Comparison of ENCODE assay signal across 1 cellular context in the genomic region with DNA sequence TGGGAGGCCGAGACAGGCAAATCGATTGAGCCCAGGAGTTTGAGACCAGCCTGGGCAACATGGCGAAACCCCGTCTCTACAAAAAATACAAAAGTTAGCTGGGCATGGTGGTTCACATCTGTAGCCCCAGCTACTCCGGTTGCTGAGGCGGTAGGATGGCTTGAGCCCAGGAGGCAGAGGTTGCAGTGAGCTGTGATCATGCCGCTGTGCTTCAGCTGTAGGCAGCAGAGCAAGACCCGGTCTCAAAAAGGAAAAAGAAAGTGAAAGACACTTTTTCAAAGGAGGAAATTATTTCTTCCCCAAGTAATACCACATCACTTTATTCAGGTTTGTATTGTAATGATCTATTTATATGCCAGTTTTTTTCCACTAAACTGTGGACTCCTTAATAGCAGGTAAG.
TF ChIP-seq lines count a peak whose summit lies in the region.

No MANE protein-coding gene starts in this region.

TF ChIP-seq in HepG2, 621 proteins besides CTCF, POLR2A, EP300 and RAD21 (continued from another document):
- TF ChIP-seq ARID5B (CRISPR knock-in tag; IDR thresholded peaks at IDR 0.05) (no peak), FIP1L1 (IDR thresholded peaks at IDR 0.05; ENCODE audit: borderline replicate concordance, insufficient read depth, low read depth, low read length) (no peak), MLLT10 (CRISPR knock-in tag; IDR thresholded peaks at IDR 0.05) (no peak), GLI4 (CRISPR knock-in tag; IDR thresholded peaks at IDR 0.05; ENCODE audit: borderline replicate concordance) (no peak), ZNF660 (CRISPR knock-in tag; IDR thresholded peaks at IDR 0.05; ENCODE audit: borderline replicate concordance, low read depth) (no peak), TBP (CRISPR knock-in tag; IDR thresholded peaks at IDR 0.05) (no peak), ZNF12 (CRISPR knock-in tag; IDR thresholded peaks at IDR 0.05) (no peak), PRDM15 (CRISPR knock-in tag; IDR thresholded peaks at IDR 0.05) (no peak), CC2D1A (CRISPR knock-in tag; IDR thresholded peaks at IDR 0.05) (no peak), AGO2 (optimal IDR thresholded peaks at IDR 0.05; ENCODE audit: low read depth, low read length) (no peak), ZC3H13 (CRISPR knock-in tag; IDR thresholded peaks at IDR 0.05) (no peak)
- TF ChIP-seq, protein P1, sequence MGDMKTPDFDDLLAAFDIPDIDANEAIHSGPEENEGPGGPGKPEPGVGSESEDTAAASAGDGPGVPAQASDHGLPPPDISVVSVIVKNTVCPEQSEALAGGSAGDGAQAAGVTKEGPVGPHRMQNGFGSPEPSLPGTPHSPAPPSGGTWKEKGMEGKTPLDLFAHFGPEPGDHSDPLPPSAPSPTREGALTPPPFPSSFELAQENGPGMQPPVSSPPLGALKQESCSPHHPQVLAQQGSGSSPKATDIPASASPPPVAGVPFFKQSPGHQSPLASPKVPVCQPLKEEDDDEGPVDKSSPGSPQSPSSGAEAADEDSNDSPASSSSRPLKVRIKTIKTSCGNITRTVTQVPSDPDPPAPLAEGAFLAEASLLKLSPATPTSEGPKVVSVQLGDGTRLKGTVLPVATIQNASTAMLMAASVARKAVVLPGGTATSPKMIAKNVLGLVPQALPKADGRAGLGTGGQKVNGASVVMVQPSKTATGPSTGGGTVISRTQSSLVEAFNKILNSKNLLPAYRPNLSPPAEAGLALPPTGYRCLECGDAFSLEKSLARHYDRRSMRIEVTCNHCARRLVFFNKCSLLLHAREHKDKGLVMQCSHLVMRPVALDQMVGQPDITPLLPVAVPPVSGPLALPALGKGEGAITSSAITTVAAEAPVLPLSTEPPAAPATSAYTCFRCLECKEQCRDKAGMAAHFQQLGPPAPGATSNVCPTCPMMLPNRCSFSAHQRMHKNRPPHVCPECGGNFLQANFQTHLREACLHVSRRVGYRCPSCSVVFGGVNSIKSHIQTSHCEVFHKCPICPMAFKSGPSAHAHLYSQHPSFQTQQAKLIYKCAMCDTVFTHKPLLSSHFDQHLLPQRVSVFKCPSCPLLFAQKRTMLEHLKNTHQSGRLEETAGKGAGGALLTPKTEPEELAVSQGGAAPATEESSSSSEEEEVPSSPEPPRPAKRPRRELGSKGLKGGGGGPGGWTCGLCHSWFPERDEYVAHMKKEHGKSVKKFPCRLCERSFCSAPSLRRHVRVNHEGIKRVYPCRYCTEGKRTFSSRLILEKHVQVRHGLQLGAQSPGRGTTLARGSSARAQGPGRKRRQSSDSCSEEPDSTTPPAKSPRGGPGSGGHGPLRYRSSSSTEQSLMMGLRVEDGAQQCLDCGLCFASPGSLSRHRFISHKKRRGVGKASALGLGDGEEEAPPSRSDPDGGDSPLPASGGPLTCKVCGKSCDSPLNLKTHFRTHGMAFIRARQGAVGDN (CRISPR knock-in tag; IDR thresholded peaks at IDR 0.05), result no peak
- TF ChIP-seq, protein P2, sequence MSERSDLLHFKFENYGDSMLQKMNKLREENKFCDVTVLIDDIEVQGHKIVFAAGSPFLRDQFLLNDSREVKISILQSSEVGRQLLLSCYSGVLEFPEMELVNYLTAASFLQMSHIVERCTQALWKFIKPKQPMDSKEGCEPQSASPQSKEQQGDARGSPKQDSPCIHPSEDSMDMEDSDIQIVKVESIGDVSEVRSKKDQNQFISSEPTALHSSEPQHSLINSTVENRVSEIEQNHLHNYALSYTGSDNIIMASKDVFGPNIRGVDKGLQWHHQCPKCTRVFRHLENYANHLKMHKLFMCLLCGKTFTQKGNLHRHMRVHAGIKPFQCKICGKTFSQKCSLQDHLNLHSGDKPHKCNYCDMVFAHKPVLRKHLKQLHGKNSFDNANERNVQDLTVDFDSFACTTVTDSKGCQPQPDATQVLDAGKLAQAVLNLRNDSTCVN (CRISPR knock-in tag; IDR thresholded peaks at IDR 0.05; ENCODE audit: borderline replicate concordance), result no peak
